Comparison of ENCODE assay signal across 26 cellular contexts in genomic region chr16:81673432-81673831, GRCh38.
"Had no signal": no experiment of that assay in that cellular context is flagged by ENCODE, and none has a peak within 500 bp of the region (broad histone marks: within the 10 kb centered on the region; RNA-seq: fewer than 3 reads in every experiment).

No MANE protein-coding gene starts in this region.

- H3K4me3 ChIP-seq: body of pancreas, hepatocyte, stomach, vagina had no signal

- H3K27me3 ChIP-seq: body of pancreas, hepatocyte, stomach, vagina had no signal

- FAIRE-seq: endothelial cell of umbilical vein had no signal

- H3K27ac ChIP-seq: body of pancreas, hepatocyte, parathyroid adenoma, stomach, vagina, VCaP had no signal

- H3K9ac ChIP-seq: parathyroid adenoma had no signal

- ATAC-seq: activated CD4-positive, CD25-positive, alpha-beta regulatory T cell treated with anti-CD3 and anti-CD28 coated beads, Interleukin-2, amount 50 U/mL, for 24 hours; body of pancreas; esophagus mucosa; left ventricle myocardium superior; right cardiac atrium had no signal

- H3K79me2 ChIP-seq: hepatocyte, parathyroid adenoma had no signal

- H3K9me3 ChIP-seq: body of pancreas, stomach, vagina had no signal

- H2AFZ ChIP-seq: hepatocyte, parathyroid adenoma had no signal

- H3K4me1 ChIP-seq: body of pancreas, parathyroid adenoma had no signal

- H3K4me2 ChIP-seq: hepatocyte had no signal

- DNase-seq: activated CD4-positive, alpha-beta memory T cell treated with anti-CD3 and anti-CD28 coated beads, Interleukin-2, amount 10 ng/mL, durations not matched to agents 7 days and 5 days; activated CD4-positive, alpha-beta T cell treated with anti-CD3 and anti-CD28 coated beads, Interleukin-2, amount 10 ng/mL, durations not matched to agents 24 days and 14 days; activated effector memory CD4-positive, alpha-beta T cell treated with anti-CD3 and anti-CD28 coated beads, Interleukin-2, amount 50 U/mL, for 16 hours; activated naive CD4-positive, alpha-beta T cell treated with anti-CD3 and anti-CD28 coated beads, Interleukin-2, amount 10 ng/mL, durations not matched to agents 7 days and 5 days; activated T-cell treated with anti-CD3 and anti-CD28 coated beads for 4 hours; anterior cingulate cortex; body of pancreas; dermis blood vessel endothelial cell; effector CD8-positive, alpha-beta T cell; foreskin melanocyte; immature natural killer cell; kidney glomerular epithelial cell; left ventricle myocardium superior; mammary epithelial cell; stimulated activated CD4-positive, alpha-beta T cell treated with anti-CD3 and anti-CD28 coated beads, Interleukin-12 subunit alpha, Interleukin-12 subunit beta, amount 100 ng/mL, for 4 hours; stimulated activated CD4-positive, alpha-beta T cell treated with anti-CD3 and anti-CD28 coated beads, Interleukin-4, amount 100 ng/mL, for 4 hours; stomach; trophoblast cell had no signal
